In genomic region chr6:112153926-112154621, GRCh38 we compare ENCODE assay signal across 14 cellular contexts.
DNase-seq lines count a peak whose midpoint lies in the region; ATAC-seq, FAIRE-seq and TF ChIP-seq lines count a peak whose summit lies in the region.
"Had no signal": no experiment of that assay in that cellular context is flagged by ENCODE, and none has a peak within 500 bp of the region (broad histone marks: within the 10 kb centered on the region; RNA-seq: fewer than 3 reads in every experiment).

No MANE protein-coding gene starts in this region.

- H3K9me3 Mint-ChIP-seq in activated CD4-positive, alpha-beta T cell treated with anti-CD3 and anti-CD28 coated beads, Interleukin-2, amount 10 ng/mL, durations not matched to agents 24 days and 14 days: no peaks in the 10 kb centered on the region
- H3K9me3 Mint-ChIP-seq: memory B cell had no signal

- TF ChIP-seq CTCF in endothelial cell of umbilical vein (IDR thresholded peaks at IDR 0.05; ENCODE audit: extremely low read depth in 1 of 2, insufficient read depth in 1 of 2, low read depth in 1 of 2, low read length in 2 of 2): no peak

- H3K27me3 Mint-ChIP-seq in activated CD4-positive, alpha-beta T cell treated with anti-CD3 and anti-CD28 coated beads, Interleukin-2, amount 10 ng/mL, durations not matched to agents 24 days and 14 days: peaks cover 21% of the 10 kb centered on the region

- H3K4me1 ChIP-seq in endothelial cell of umbilical vein (ENCODE audit: control insufficient read depth, extremely low read depth, insufficient read depth, low read length): peaks cover 37% of the 10 kb centered on the region

- ATAC-seq in GM18873 (IDR thresholded peaks at IDR 0.05; ENCODE audit: low FRiP score, unreplicated experiment): no peak

- H3K4me3 Mint-ChIP-seq in activated CD4-positive, alpha-beta T cell treated with anti-CD3 and anti-CD28 coated beads, Interleukin-2, amount 10 ng/mL, durations not matched to agents 24 days and 14 days: peak overlapping the region; percentile 43
- H3K4me3 Mint-ChIP-seq: memory B cell had no signal

- no peaks in the 10 kb centered on the region for H3K36me3 Mint-ChIP-seq in activated CD4-positive, alpha-beta T cell treated with anti-CD3 and anti-CD28 coated beads, Interleukin-2, amount 10 ng/mL, durations not matched to agents 24 days and 14 days (ENCODE audit: low read depth)
- H3K36me3 Mint-ChIP-seq: memory B cell had no signal

- DNase-seq in activated CD4-positive, alpha-beta T cell treated with anti-CD3 and anti-CD28 coated beads, Interleukin-2, amount 10 ng/mL, durations not matched to agents 24 days and 14 days: no peak
- no peak for DNase-seq in activated CD4-positive, alpha-beta T cell treated with anti-CD3 and anti-CD28 coated beads for 48 hours
- DNase-seq in MV-4-11 (lab: John Stamatoyannopoulos, UW) (peak; percentile 64), endothelial cell of umbilical vein (ENCODE audit: low read depth, low spot score) (peak; percentile 26), smooth muscle cell of the brain vasculature (ENCODE audit: low read depth, low spot score) (peak; percentile 12), cerebellum (ENCODE audit: low spot score) (no peak)
- no peak for DNase-seq in central memory CD4-positive, alpha-beta T cell
- DNase-seq: activated effector memory CD4-positive, alpha-beta T cell treated with Interleukin-2 at 50 U/mL for 16 hours; BE2C; GOT3; NCI-H345; T-helper 2 cell had no signal

- CTCF ChIA-PET in endothelial cell of umbilical vein (lab: Charles Lee): no interaction called here

- dilution Hi-C loops in endothelial cell of umbilical vein (cut with MboI; ENCODE audit: extremely low pct_ligation_motif_present, low sequenced_read_pairs): no loop called here

- no peak for FAIRE-seq in endothelial cell of umbilical vein (lab: Jason Lieb, UNC)

- POLR2A ChIA-PET in endothelial cell of umbilical vein (lab: Charles Lee): interaction anchor here (0.8 kb wide), 1 partner anchor 14 kb away, joined by 3 read pairs; no protein-coding TSS in a partner anchor

- H3K27ac ChIP-seq in endothelial cell of umbilical vein (ENCODE audit: insufficient read depth, low read depth, low read length): no peak overlapping the region

- peaks cover 20% of the 10 kb centered on the region for H3K4me1 Mint-ChIP-seq in activated CD4-positive, alpha-beta T cell treated with anti-CD3 and anti-CD28 coated beads, Interleukin-2, amount 10 ng/mL, durations not matched to agents 24 days and 14 days

- H3K27ac Mint-ChIP-seq in activated CD4-positive, alpha-beta T cell treated with anti-CD3 and anti-CD28 coated beads, Interleukin-2, amount 10 ng/mL, durations not matched to agents 24 days and 14 days: no peak overlapping the region
- H3K27ac Mint-ChIP-seq: memory B cell had no signal

- no peak overlapping the region for H3K4me2 ChIP-seq in endothelial cell of umbilical vein (ENCODE audit: insufficient read depth, low read length)

- H2AFZ ChIP-seq in endothelial cell of umbilical vein (ENCODE audit: low read depth, low read length): no peak overlapping the region

- H3K36me3 ChIP-seq in endothelial cell of umbilical vein (ENCODE audit: control insufficient read depth in 2 of 2, extremely low read depth in 1 of 2, insufficient read depth in 2 of 2, low read length in 2 of 2): peaks cover 19 to 62% of the 10 kb centered on the region in 2 experiments
- H3K36me3 ChIP-seq: BE2C had no signal

- no peaks in the 10 kb centered on the region for H3K27me3 ChIP-seq in endothelial cell of umbilical vein (ENCODE audit: control insufficient read depth in 2 of 2, insufficient read depth in 2 of 2, low read length in 2 of 2)
- H3K27me3 ChIP-seq: BE2C had no signal

- TF ChIP-seq POLR2A in endothelial cell of umbilical vein (IDR thresholded peaks at IDR 0.05; ENCODE audit: low read depth, low read length): no peak

- no peaks in the 10 kb centered on the region for H3K79me2 ChIP-seq in endothelial cell of umbilical vein (ENCODE audit: control insufficient read depth, insufficient read depth, low read length)

- no peaks in the 10 kb centered on the region for H3K9me1 ChIP-seq in endothelial cell of umbilical vein (replicated peaks; ENCODE audit: control insufficient read depth, extremely low read depth, insufficient read depth, low read length)

- intact Hi-C loops in activated CD4-positive, alpha-beta T cell treated with anti-CD3 and anti-CD28 coated beads, Interleukin-2, amount 10 ng/mL, durations not matched to agents 24 days and 14 days (cut with micrococcal nuclease): loop anchor here (2.0 to 5.0 kb wide), 2 partner anchors 37 to 67 kb away; partner anchors contain the start of genes FAM229B and TUBE1
- intact Hi-C loops in endothelial cell of umbilical vein (cut with micrococcal nuclease): no loop called here

- no peak overlapping the region for H3K9ac ChIP-seq in endothelial cell of umbilical vein (replicated peaks; ENCODE audit: extremely low read depth, insufficient read depth, low read length)

- H3K9me3 ChIP-seq in endothelial cell of umbilical vein (replicated peaks; ENCODE audit: control insufficient read depth, insufficient read depth, low read length): no peaks in the 10 kb centered on the region
- H3K9me3 ChIP-seq: BE2C had no signal

- no peak overlapping the region for H3K4me3 ChIP-seq in endothelial cell of umbilical vein (replicated peaks in 1 of 3; ENCODE audit: insufficient read depth in 1 of 3, low read depth in 1 of 3, low read length in 3 of 3)

- no peaks in the 10 kb centered on the region for H4K20me1 ChIP-seq in endothelial cell of umbilical vein (replicated peaks; ENCODE audit: control insufficient read depth, extremely low read depth, insufficient read depth, low read length)

- no TSS peak for BruUV-seq in endothelial cell of umbilical vein (replicated peaks; lab: Mats Ljungman, UMichigan)

TF ChIP-seq in endothelial cell of umbilical vein, 7 proteins besides CTCF, POLR2A, EP300 and RAD21:
- TF ChIP-seq MAX (IDR thresholded peaks at IDR 0.05; ENCODE audit: insufficient read depth, insufficient read length): no peak
- peak; percentile 92 for TF ChIP-seq FOS (IDR thresholded peaks at IDR 0.05; ENCODE audit: borderline replicate concordance, insufficient read depth, low read length)
- no peak for TF ChIP-seq GATA2 (IDR thresholded peaks at IDR 0.05; ENCODE audit: insufficient read depth, insufficient read length, low read depth, low read length)

Comparison
In these comparisons a context has a peak if more than half of its experiments do, and no peak if none do; other contexts are left out.
1. DNase-seq: peak in MV-4-11 (single experiment), endothelial cell of umbilical vein (single experiment) and smooth muscle cell of the brain vasculature (single experiment); none in activated CD4-positive, alpha-beta T cell treated with anti-CD3 and anti-CD28 coated beads, Interleukin-2, amount 10 ng/mL, durations not matched to agents 24 days and 14 days (single experiment), activated CD4-positive, alpha-beta T cell treated with anti-CD3 and anti-CD28 coated beads for 48 hours (single experiment), central memory CD4-positive, alpha-beta T cell (single experiment) and cerebellum (single experiment).